In the genomic region with DNA sequence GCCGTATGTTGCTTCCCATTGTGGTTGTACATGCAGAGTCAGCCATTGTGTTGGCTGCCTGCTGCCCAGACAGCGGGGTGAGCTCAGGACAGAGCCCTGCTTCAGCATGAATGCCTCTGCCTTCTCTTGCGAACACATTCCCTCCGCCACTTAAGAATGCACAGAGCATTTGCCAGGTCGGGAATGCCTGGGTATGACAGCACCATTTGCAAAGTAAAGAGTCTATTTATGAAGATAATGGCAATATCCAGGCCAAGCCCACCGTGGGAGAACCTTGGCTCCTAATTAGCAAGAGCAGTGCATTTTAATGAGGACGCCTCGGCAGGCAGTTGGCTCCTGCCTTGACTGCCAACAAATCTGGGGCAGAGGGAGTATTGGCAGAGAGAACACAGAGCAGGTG, we compare ENCODE assay signal across 9 cellular contexts.
DNase-seq lines count a peak whose midpoint lies in the region; ATAC-seq and TF ChIP-seq lines count a peak whose summit lies in the region.
"Had no signal": no experiment of that assay in that cellular context is flagged by ENCODE, and none has a peak within 500 bp of the region (broad histone marks: within the 10 kb centered on the region; RNA-seq: fewer than 3 reads in every experiment).

No MANE protein-coding gene starts in this region.

- peak; percentile 18 for DNase-seq in AG20443 (ENCODE audit: low spot score)
- DNase-seq in NCI-H1694 treated with DMSO at 0.1 percent for 48 hours (lab: John Stamatoyannopoulos, UW): peak; percentile 82
- peak; percentile 81 for DNase-seq in midbrain (lab: John Stamatoyannopoulos, UW)
- DNase-seq in activated CD4-positive, alpha-beta T cell treated with anti-CD3 and anti-CD28 coated beads for 48 hours: no peak
- DNase-seq in naive thymus-derived CD8-positive, alpha-beta T cell: no peak
- no peak for DNase-seq in mammary epithelial cell
- DNase-seq: activated naive CD8-positive, alpha-beta T cell treated with anti-CD3 and anti-CD28 coated beads, Interleukin-2, amount 10 ng/mL, durations not matched to agents 7 days and 5 days had no signal

- WGBS in mammary epithelial cell (ENCODE audit: low coverage, missing lambda C conversion rate): 32% methylated on average over 8 of the region's 8 CpGs

- peak overlapping the region; percentile 31 for H3K4me3 ChIP-seq in endocrine pancreas (ENCODE audit: control insufficient read depth, insufficient read depth, low read length)
- H3K4me3 ChIP-seq in mammary epithelial cell (replicated peaks in 1 of 3; ENCODE audit: insufficient read depth in 1 of 3, low read depth in 2 of 3, low read length in 3 of 3): no peak overlapping the region

- in situ Hi-C loops in mammary epithelial cell (cut with MboI; ENCODE audit: low sequenced_read_pairs in 2 of 2): no loop called here

- no peak overlapping the region for H2AFZ ChIP-seq in mammary epithelial cell (ENCODE audit: low read depth, low read length)

- H3K36me3 Mint-ChIP-seq in naive thymus-derived CD8-positive, alpha-beta T cell: no peaks in the 10 kb centered on the region

- no peak overlapping the region for H3K4me3 Mint-ChIP-seq in naive thymus-derived CD8-positive, alpha-beta T cell
- H3K4me3 Mint-ChIP-seq: activated naive CD8-positive, alpha-beta T cell treated with anti-CD3 and anti-CD28 coated beads, Interleukin-2, amount 10 ng/mL, durations not matched to agents 7 days and 5 days had no signal

- CTCF ChIA-PET in mammary epithelial cell (lab: Charles Lee; ENCODE audit: low non-redundant PET): no interaction called here

- no peak overlapping the region for H3K4me2 ChIP-seq in mammary epithelial cell (ENCODE audit: insufficient read depth, low read depth, low read length)

- H3K9me3 ChIP-seq in endocrine pancreas (ENCODE audit: control insufficient read depth, low read length): no peaks in the 10 kb centered on the region
- no peaks in the 10 kb centered on the region for H3K9me3 ChIP-seq in mammary epithelial cell (replicated peaks; ENCODE audit: insufficient read depth, low read length)

- BruUV-seq in mammary epithelial cell (replicated peaks; lab: Mats Ljungman, UMichigan): no TSS peak

- no peak overlapping the region for H3K9ac ChIP-seq in endocrine pancreas (ENCODE audit: control insufficient read depth, insufficient read depth, low read length)
- no peak overlapping the region for H3K9ac ChIP-seq in mammary epithelial cell (ENCODE audit: insufficient read depth, low read length)

- intact Hi-C loops in mammary epithelial cell (cut with micrococcal nuclease): no loop called here

- H3K79me2 ChIP-seq in mammary epithelial cell (ENCODE audit: insufficient read depth, low read length): no peaks in the 10 kb centered on the region

- peak overlapping the region in 1 of 10 donors; percentile 7 for H3K27ac Mint-ChIP-seq in naive thymus-derived CD8-positive, alpha-beta T cell
- H3K27ac Mint-ChIP-seq: activated naive CD8-positive, alpha-beta T cell treated with anti-CD3 and anti-CD28 coated beads, Interleukin-2, amount 10 ng/mL, durations not matched to agents 7 days and 5 days had no signal

- TF ChIP-seq CTCF in mammary epithelial cell (conservative IDR thresholded peaks at IDR 0.05 in 1 of 2, IDR thresholded peaks at IDR 0.05 in 1 of 2; ENCODE audit: extremely low read depth in 1 of 2, insufficient read depth in 1 of 2, low read depth in 1 of 2, low read length in 2 of 2): no peak

- H3K36me3 ChIP-seq in endocrine pancreas (ENCODE audit: control insufficient read depth, insufficient read depth, low read length) (no peaks in the 10 kb centered on the region), mammary epithelial cell (ENCODE audit: insufficient read depth, low read length) (no peaks in the 10 kb centered on the region)

- peaks cover 9 to 13% (median 11%) of the 10 kb centered on the region in 4 donors for H3K4me1 Mint-ChIP-seq in naive thymus-derived CD8-positive, alpha-beta T cell

- H3K27ac ChIP-seq in mammary epithelial cell (ENCODE audit: insufficient read depth, low read depth, low read length): no peak overlapping the region

- H3K9me3 Mint-ChIP-seq in naive thymus-derived CD8-positive, alpha-beta T cell: no peaks in the 10 kb centered on the region

- H4K20me1 ChIP-seq in mammary epithelial cell (ENCODE audit: insufficient read depth, low read length): no peaks in the 10 kb centered on the region

- dilution Hi-C loops in mammary epithelial cell (cut with HindIII; ENCODE audit: low sequenced_read_pairs): no loop called here

- no peaks in the 10 kb centered on the region for H3K27me3 ChIP-seq in endocrine pancreas (ENCODE audit: control insufficient read depth, insufficient read depth, low read length)
- H3K27me3 ChIP-seq in mammary epithelial cell (ENCODE audit: insufficient read depth, low read length): peaks cover 4% of the 10 kb centered on the region

- H3K4me1 ChIP-seq in endocrine pancreas (ENCODE audit: control insufficient read depth, insufficient read depth, low read length) (peaks cover 12% of the 10 kb centered on the region), mammary epithelial cell (ENCODE audit: insufficient read depth, low read length) (no peaks in the 10 kb centered on the region)

- POLR2A ChIA-PET in naive thymus-derived CD8-positive, alpha-beta T cell (lab: Charles Lee): no interaction called here

- H3K27me3 Mint-ChIP-seq in naive thymus-derived CD8-positive, alpha-beta T cell: no peaks in the 10 kb centered on the region

- no peak for ATAC-seq in GM21576 (IDR thresholded peaks at IDR 0.05; ENCODE audit: unreplicated experiment)
- no peak for ATAC-seq in naive thymus-derived CD8-positive, alpha-beta T cell

Comparison
In these comparisons a context has a peak if more than half of its experiments do, and no peak if none do; other contexts are left out.
1. DNase-seq: peak in AG20443 (single experiment), NCI-H1694 treated with DMSO at 0.1 percent for 48 hours (single experiment) and midbrain (single experiment); none in activated CD4-positive, alpha-beta T cell treated with anti-CD3 and anti-CD28 coated beads for 48 hours (single experiment), naive thymus-derived CD8-positive, alpha-beta T cell (0 of 10) and mammary epithelial cell (single experiment).